Comparison of ENCODE assay signal across 40 cellular contexts in genomic region chr2:104452558-104452957, GRCh38.
"Had no signal": no experiment of that assay in that cellular context is flagged by ENCODE, and none has a peak within 500 bp of the region (broad histone marks: within the 10 kb centered on the region; RNA-seq: fewer than 3 reads in every experiment).

No MANE protein-coding gene starts in this region.

- H3K9me3 ChIP-seq: adrenal gland, ascending aorta, body of pancreas, breast epithelium had no signal

- H3K27ac Mint-ChIP-seq: activated naive CD4-positive, alpha-beta T cell treated with anti-CD3 and anti-CD28 coated beads for 36 hours; activated naive CD4-positive, alpha-beta T cell treated with anti-CD3 and anti-CD28 coated beads, Interleukin-2, amount 10 ng/mL, durations not matched to agents 7 days and 5 days; activated naive CD4-positive, alpha-beta T cell treated with anti-CD3 and anti-CD28 coated beads, Interleukin-2, amount 50 U/mL, for 24 hours; activated naive CD4-positive, alpha-beta T cell treated with anti-CD3 and anti-CD28 coated beads, Interleukin-2, amount 50 U/mL, for 72 hours; activated naive CD8-positive, alpha-beta T cell; activated naive CD8-positive, alpha-beta T cell treated with anti-CD3 and anti-CD28 coated beads for 36 hours; activated naive CD8-positive, alpha-beta T cell treated with anti-CD3 and anti-CD28 coated beads, Interleukin-2, amount 10 ng/mL, durations not matched to agents 7 days and 5 days; activated naive CD8-positive, alpha-beta T cell treated with anti-CD3 and anti-CD28 coated beads, Interleukin-2, amount 50 U/mL, for 24 hours; activated T-cell treated with anti-CD3 and anti-CD28 coated beads, Interleukin-2, amount 50 U/mL, for 24 hours; activated T-cell treated with anti-CD3 and anti-CD28 coated beads, Interleukin-2, amount 50 U/mL, for 72 hours; activated T-helper 1 cell treated with anti-CD3 and anti-CD28 coated beads, Interleukin-12 subunit alpha, Interleukin-12 subunit beta, Interleukin-2, Interleukin-4 antibody, amounts not matched to agents 30 ng/mL and 10 ng/mL and 1 ng/mL, durations not matched to agents 14 hours and 24 hours and 36 hours; activated T-helper 17 cell treated with anti-CD3 and anti-CD28 coated beads, Interleukin-2, amount 50 U/mL, for 72 hours; activated T-helper 2 cell treated with anti-CD3 and anti-CD28 coated beads, Interferon-gamma antibody, Interleukin-2, Interleukin-4, amounts not matched to agents 10 μg/mL and 5 μg/mL and 100 μg/mL, durations not matched to agents 14 hours and 24 hours and 36 hours had no signal

- H3K36me3 Mint-ChIP-seq: activated naive CD4-positive, alpha-beta T cell treated with anti-CD3 and anti-CD28 coated beads, Interleukin-2, amount 10 ng/mL, durations not matched to agents 7 days and 5 days; activated naive CD4-positive, alpha-beta T cell treated with anti-CD3 and anti-CD28 coated beads, Interleukin-2, amount 50 U/mL, for 24 hours; activated naive CD4-positive, alpha-beta T cell treated with anti-CD3 and anti-CD28 coated beads, Interleukin-2, amount 50 U/mL, for 72 hours; activated naive CD8-positive, alpha-beta T cell; activated naive CD8-positive, alpha-beta T cell treated with anti-CD3 and anti-CD28 coated beads for 36 hours; activated naive CD8-positive, alpha-beta T cell treated with anti-CD3 and anti-CD28 coated beads, Interleukin-2, amount 10 ng/mL, durations not matched to agents 7 days and 5 days had no signal

- FAIRE-seq: astrocyte, bronchial epithelial cell had no signal

- H3K27ac ChIP-seq: adrenal gland, ascending aorta, body of pancreas, brain microvascular endothelial cell, breast epithelium, cardiac muscle cell had no signal

- H3K4me1 Mint-ChIP-seq: activated T-helper 17 cell treated with anti-CD3 and anti-CD28 coated beads, Interleukin-2, amount 50 U/mL, for 72 hours; central memory CD8-positive, alpha-beta T cell had no signal

- H3K4me3 Mint-ChIP-seq: activated naive CD4-positive, alpha-beta T cell treated with anti-CD3 and anti-CD28 coated beads for 36 hours; activated naive CD4-positive, alpha-beta T cell treated with anti-CD3 and anti-CD28 coated beads, Interleukin-2, amount 10 ng/mL, durations not matched to agents 7 days and 5 days; activated naive CD4-positive, alpha-beta T cell treated with anti-CD3 and anti-CD28 coated beads, Interleukin-2, amount 50 U/mL, for 24 hours; activated naive CD8-positive, alpha-beta T cell; activated naive CD8-positive, alpha-beta T cell treated with anti-CD3 and anti-CD28 coated beads for 36 hours; activated naive CD8-positive, alpha-beta T cell treated with anti-CD3 and anti-CD28 coated beads, Interleukin-2, amount 10 ng/mL, durations not matched to agents 7 days and 5 days; activated naive CD8-positive, alpha-beta T cell treated with anti-CD3 and anti-CD28 coated beads, Interleukin-2, amount 50 U/mL, for 24 hours; activated T-cell treated with anti-CD3 and anti-CD28 coated beads, Interleukin-2, amount 50 U/mL, for 24 hours; activated T-cell treated with anti-CD3 and anti-CD28 coated beads, Interleukin-2, amount 50 U/mL, for 4 hours; activated T-cell treated with anti-CD3 and anti-CD28 coated beads, Interleukin-2, amount 50 U/mL, for 72 hours; activated T-helper 1 cell treated with anti-CD3 and anti-CD28 coated beads, Interleukin-12 subunit alpha, Interleukin-12 subunit beta, Interleukin-2, Interleukin-4 antibody, amounts not matched to agents 30 ng/mL and 10 ng/mL and 1 ng/mL, durations not matched to agents 14 hours and 24 hours and 36 hours; activated T-helper 17 cell treated with anti-CD3 and anti-CD28 coated beads, Interleukin-2, amount 50 U/mL, for 72 hours; brain; central memory CD8-positive, alpha-beta T cell had no signal

- H3K36me3 ChIP-seq: adrenal gland, ascending aorta, brain microvascular endothelial cell, breast epithelium, cardiac muscle cell had no signal

- H3K27me3 Mint-ChIP-seq: activated naive CD4-positive, alpha-beta T cell treated with anti-CD3 and anti-CD28 coated beads, Interleukin-2, amount 10 ng/mL, durations not matched to agents 7 days and 5 days; activated naive CD4-positive, alpha-beta T cell treated with anti-CD3 and anti-CD28 coated beads, Interleukin-2, amount 50 U/mL, for 24 hours; activated naive CD8-positive, alpha-beta T cell; activated naive CD8-positive, alpha-beta T cell treated with anti-CD3 and anti-CD28 coated beads for 36 hours; activated naive CD8-positive, alpha-beta T cell treated with anti-CD3 and anti-CD28 coated beads, Interleukin-2, amount 50 U/mL, for 24 hours; activated T-cell treated with anti-CD3 and anti-CD28 coated beads, Interleukin-2, amount 50 U/mL, for 24 hours; activated T-helper 17 cell treated with anti-CD3 and anti-CD28 coated beads, Interleukin-2, amount 50 U/mL, for 72 hours; central memory CD8-positive, alpha-beta T cell had no signal

- H3K4me1 ChIP-seq: adrenal gland, ascending aorta, body of pancreas, breast epithelium had no signal

- ATAC-seq: activated naive CD4-positive, alpha-beta T cell treated with anti-CD3 and anti-CD28 coated beads, Interleukin-2, amount 50 U/mL, for 72 hours; activated naive CD8-positive, alpha-beta T cell treated with anti-CD3 and anti-CD28 coated beads, Interleukin-2, amount 50 U/mL, for 24 hours; activated T-cell treated with anti-CD3 and anti-CD28 coated beads, Interleukin-2, amount 50 U/mL, for 4 hours; activated T-cell treated with anti-CD3 and anti-CD28 coated beads, Interleukin-2, amount 50 U/mL, for 72 hours; activated T-helper 17 cell treated with anti-CD3 and anti-CD28 coated beads, Interleukin-2, amount 50 U/mL, for 72 hours; body of pancreas had no signal

- H3K4me3 ChIP-seq: adrenal gland, ascending aorta, body of pancreas, breast epithelium, cardiac muscle cell had no signal

- DNase-seq: activated effector memory CD4-positive, alpha-beta T cell treated with anti-CD3 and anti-CD28 coated beads, Interleukin-2, amount 50 U/mL, for 16 hours; activated effector memory CD4-positive, alpha-beta T cell treated with Interleukin-2 at 50 U/mL for 16 hours; activated gamma-delta T cell; activated gamma-delta T cell treated with Interleukin-2 at 50 U/mL for 16 hours; activated naive CD4-positive, alpha-beta T cell; activated naive CD4-positive, alpha-beta T cell treated with anti-CD3 and anti-CD28 coated beads for 36 hours; activated naive CD4-positive, alpha-beta T cell treated with anti-CD3 and anti-CD28 coated beads, Interleukin-2, amount 10 ng/mL, durations not matched to agents 7 days and 5 days; activated naive CD4-positive, alpha-beta T cell treated with anti-CD3 and anti-CD28 coated beads, Interleukin-2, amount 50 U/mL, for 16 hours; activated naive CD4-positive, alpha-beta T cell treated with Interleukin-2 at 50 U/mL for 16 hours; activated naive CD8-positive, alpha-beta T cell treated with anti-CD3 and anti-CD28 coated beads for 36 hours; activated naive CD8-positive, alpha-beta T cell treated with anti-CD3 and anti-CD28 coated beads, Interleukin-2, amount 10 ng/mL, durations not matched to agents 7 days and 5 days; activated naive CD8-positive, alpha-beta T cell treated with anti-CD3 and anti-CD28 coated beads, Interleukin-2, amount 50 U/mL, for 24 hours; activated T-cell treated with anti-CD3 and anti-CD28 coated beads, Interleukin-2, amount 50 U/mL, for 1 hour; activated T-cell treated with anti-CD3 and anti-CD28 coated beads, Interleukin-2, amount 50 U/mL, for 24 hours; activated T-cell treated with anti-CD3 and anti-CD28 coated beads, Interleukin-2, amount 50 U/mL, for 4 hours; activated T-cell treated with anti-CD3 and anti-CD28 coated beads, Interleukin-2, amount 50 U/mL, for 48 hours; activated T-cell treated with anti-CD3 and anti-CD28 coated beads, Interleukin-2, amount 50 U/mL, for 72 hours; adrenal gland; amniotic stem cell; amygdala; anterior cingulate cortex; aorta; body of pancreas; brain microvascular endothelial cell; caudate nucleus; central memory CD4-positive, alpha-beta T cell; cerebellar nuclear complex had no signal

- H3K9me3 Mint-ChIP-seq: activated naive CD4-positive, alpha-beta T cell treated with anti-CD3 and anti-CD28 coated beads for 36 hours; activated naive CD4-positive, alpha-beta T cell treated with anti-CD3 and anti-CD28 coated beads, Interleukin-2, amount 10 ng/mL, durations not matched to agents 7 days and 5 days; activated naive CD4-positive, alpha-beta T cell treated with anti-CD3 and anti-CD28 coated beads, Interleukin-2, amount 50 U/mL, for 24 hours; activated naive CD4-positive, alpha-beta T cell treated with anti-CD3 and anti-CD28 coated beads, Interleukin-2, amount 50 U/mL, for 72 hours; activated naive CD8-positive, alpha-beta T cell treated with anti-CD3 and anti-CD28 coated beads for 36 hours; activated naive CD8-positive, alpha-beta T cell treated with anti-CD3 and anti-CD28 coated beads, Interleukin-2, amount 50 U/mL, for 24 hours; activated T-cell treated with anti-CD3 and anti-CD28 coated beads, Interleukin-2, amount 50 U/mL, for 24 hours; activated T-cell treated with anti-CD3 and anti-CD28 coated beads, Interleukin-2, amount 50 U/mL, for 72 hours; activated T-helper 1 cell treated with anti-CD3 and anti-CD28 coated beads, Interleukin-12 subunit alpha, Interleukin-12 subunit beta, Interleukin-2, Interleukin-4 antibody, amounts not matched to agents 30 ng/mL and 10 ng/mL and 1 ng/mL, durations not matched to agents 14 hours and 24 hours and 36 hours; activated T-helper 2 cell treated with anti-CD3 and anti-CD28 coated beads, Interferon-gamma antibody, Interleukin-2, Interleukin-4, amounts not matched to agents 10 μg/mL and 5 μg/mL and 100 μg/mL, durations not matched to agents 14 hours and 24 hours and 36 hours had no signal

- H3K27me3 ChIP-seq: adrenal gland, ascending aorta, body of pancreas, brain microvascular endothelial cell, breast epithelium, cardiac muscle cell had no signal
